Comparison of ENCODE assay signal across 8 cellular contexts in genomic region chr16:71564377-71564967, GRCh38. TPM values are rescaled to one million over a fixed set of nuclear protein-coding genes. Genes with fewer than 3 reads are reported as not detected.
DNase-seq lines count a peak whose midpoint lies in the region; ATAC-seq and TF ChIP-seq lines count a peak whose summit lies in the region.

No MANE protein-coding gene starts in this region.

- intact Hi-C loops in PC-9 (cut with micrococcal nuclease; ENCODE audit: unreplicated experiment), result loop anchor here (2.0 kb wide), 1 partner anchor 46 kb away; no protein-coding TSS in a partner anchor

- DNase-seq in GM12865 (ENCODE audit: low read depth), result peak; percentile 99
- DNase-seq in GM23338 (ENCODE audit: low spot score), result peak; percentile 33
- DNase-seq in PC-9, result no peak
- DNase-seq in epithelial cell of esophagus (ENCODE audit: low read depth), result no peak
- DNase-seq in omental fat pad (ENCODE audit: low spot score), result no peak
- no peak for DNase-seq in central memory CD4-positive, alpha-beta T cell
- DNase-seq in DMS 273 (lab: John Stamatoyannopoulos, UW; ENCODE audit: unreplicated experiment), result no peak
- DNase-seq in DMS114 treated with DMSO at 0.1 percent for 48 hours (lab: John Stamatoyannopoulos, UW; ENCODE audit: unreplicated experiment), result no peak

- peak overlapping the region; percentile 70; the same call in 1 of the 2 replicates for H3K27ac ChIP-seq in GM23338 (ENCODE audit: low read depth)
- peak overlapping the region; percentile 69 for H3K27ac ChIP-seq in PC-9

- H3F3A ChIP-seq in GM23338 (replicated peaks; ENCODE audit: low read depth) (no peaks in the 10 kb centered on the region), PC-9 (ENCODE audit: insufficient read depth, low read depth) (peaks cover 22% of the 10 kb centered on the region)

- H3K4me1 Mint-ChIP-seq in GM23338, result peaks cover 11% of the 10 kb centered on the region

- H3K4me1 ChIP-seq in GM23338 (ENCODE audit: insufficient read depth) (no peaks in the 10 kb centered on the region), PC-9 (replicated peaks; ENCODE audit: insufficient read depth) (peaks cover 17% of the 10 kb centered on the region)

- peak overlapping the region; percentile 79 for H3K4me3 ChIP-seq in GM12865 (ENCODE audit: low read depth, low read length)
- H3K4me3 ChIP-seq in GM23338, result peak overlapping the region; percentile 59
- H3K4me3 ChIP-seq in PC-9, result peak overlapping the region; percentile 73
- peak overlapping the region; percentile 69 for H3K4me3 ChIP-seq in epithelial cell of esophagus (ENCODE audit: low read length)

- H2AFZ ChIP-seq in GM23338 (peak overlapping the region; percentile 84), PC-9 (peak overlapping the region; percentile 96)

- H3K9me2 ChIP-seq in GM23338 (ENCODE audit: insufficient read depth) (peaks cover 6% of the 10 kb centered on the region; the same call in 1 of the 2 replicates), PC-9 (ENCODE audit: insufficient read depth) (no peaks in the 10 kb centered on the region)

- BruUV-seq in PC-9 (replicated peaks; lab: Mats Ljungman, UMichigan), result TSS peak; percentile 90

- TF ChIP-seq CTCF in GM12865 (IDR thresholded peaks at IDR 0.05; ENCODE audit: insufficient read depth, low read depth, low read length, missing control alignments) (no peak), GM23338 (conservative IDR thresholded peaks at IDR 0.05; ENCODE audit: low read depth in 2 of 2) (no peak), PC-9 (conservative IDR thresholded peaks at IDR 0.05) (no peak), epithelial cell of esophagus (IDR thresholded peaks at IDR 0.05; ENCODE audit: insufficient read depth, low read depth, low read length, missing control alignments) (no peak), omental fat pad (IDR thresholded peaks at IDR 0.05) (no peak)

- H3K79me2 ChIP-seq in GM23338 (replicated peaks; ENCODE audit: insufficient read depth), result no peaks in the 10 kb centered on the region
- H3K79me2 ChIP-seq in PC-9 (ENCODE audit: low read depth), result no peaks in the 10 kb centered on the region

- CTCF ChIA-PET in PC-9 (lab: Charles Lee), result interaction anchor here (0.6 to 2.1 kb wide), 5 partner anchors 44 to 520 kb away, joined by 5 to 22 read pairs (median 5); partner anchors contain the start of gene ZNF23

- H3K27me3 ChIP-seq in GM23338 (ENCODE audit: insufficient read depth) (no peaks in the 10 kb centered on the region), PC-9 (ENCODE audit: insufficient read depth, low read depth) (no peaks in the 10 kb centered on the region)

- H3K9me3 ChIP-seq in PC-9 (ENCODE audit: insufficient read depth, low read depth), result peaks cover 10% of the 10 kb centered on the region; the same call in 1 of the 2 replicates

- peaks cover 11% of the 10 kb centered on the region for H3K36me3 Mint-ChIP-seq in GM23338 (ENCODE audit: low read depth)

- H4K20me1 ChIP-seq in GM23338 (replicated peaks; ENCODE audit: insufficient read depth) (no peaks in the 10 kb centered on the region), PC-9 (ENCODE audit: insufficient read depth) (no peaks in the 10 kb centered on the region)

- peak overlapping the region; percentile 79 for H3K4me2 ChIP-seq in GM23338
- peak overlapping the region; percentile 85 for H3K4me2 ChIP-seq in PC-9

- peak overlapping the region; percentile 93 for H3K4me3 Mint-ChIP-seq in GM23338

- H3K36me3 ChIP-seq in GM23338 (ENCODE audit: insufficient read depth) (0 out of 2 replicates have a peak, but pooled peaks cover 6% of the 10 kb centered on the region), PC-9 (ENCODE audit: low read depth) (no peaks in the 10 kb centered on the region)

- POLR2A ChIA-PET in PC-9 (lab: Charles Lee; ENCODE audit: unreplicated experiment), result interaction anchor here (0.6 to 0.7 kb wide), 4 partner anchors 9 to 50 kb away, joined by 3 to 6 read pairs (median 3); no protein-coding TSS in a partner anchor

- peak overlapping the region; percentile 89 for H3K27ac Mint-ChIP-seq in GM23338

- peaks cover 20% of the 10 kb centered on the region for H3K9me3 Mint-ChIP-seq in GM23338

- H3K27me3 Mint-ChIP-seq in GM23338 (ENCODE audit: insufficient read depth, low read depth, poor library complexity), result peaks cover 9% of the 10 kb centered on the region

- peak; percentile 17 for ATAC-seq in GM23338
- peak; percentile 43 for ATAC-seq in omental fat pad (ENCODE audit: low FRiP score)

TF ChIP-seq in GM23338, 12 proteins besides CTCF, POLR2A, EP300 and RAD21:
- TF ChIP-seq ETS1 (IDR thresholded peaks at IDR 0.05) (no peak), POLR2AphosphoS5 (IDR thresholded peaks at IDR 0.05; ENCODE audit: low read depth) (peak; percentile 52; the same call in 1 of the 2 replicates)

RNA-seq across cellular contexts. Expression of gene TAT, which starts 12.4 kb away (rescaled TPM):
- not detected in 2 replicates for total RNA-seq in GM23338 (2014; rRNA removed; shearing (Covaris generic))
- polyA plus RNA-seq in GM23338 (2016; fragmentation: Nextera tagmentation; extraction: Ambion mirVana), result 0.05 and 0.19 TPM in 2 replicates
- total RNA-seq in PC-9 (2021) (0.13 and 0.50 TPM in 2 replicates), omental fat pad (under 1 TPM in 1 of 4 donors, not detected in 3; 0.19 TPM)

RNA-seq across cellular contexts. Expression of gene CHST4, which starts 38.2 kb away (rescaled TPM):
- 16.7 and 17.8 TPM in 2 replicates for total RNA-seq in GM23338 (2014; rRNA removed; shearing (Covaris generic))
- 4.3 and 5.5 TPM in 2 replicates for polyA plus RNA-seq in GM23338 (2016; fragmentation: Nextera tagmentation; extraction: Ambion mirVana)
- 2.4 and 3.1 TPM in 2 replicates for total RNA-seq in PC-9 (2021)
- total RNA-seq in omental fat pad, result 1 to 10 TPM in 1 of 4 donors, under 1 TPM in 2, not detected in 1; 0.72 to 3.0 (median 0.82) TPM

Comparison
In these comparisons a context has a peak if more than half of its experiments do, and no peak if none do; other contexts are left out.
1. DNase-seq: peak in GM12865 (single experiment) and GM23338 (single experiment); none in PC-9 (0 of 2), epithelial cell of esophagus (single experiment), omental fat pad (single experiment), central memory CD4-positive, alpha-beta T cell (single experiment), DMS 273 (single experiment) and DMS114 treated with DMSO at 0.1 percent for 48 hours (single experiment).
2. Peak in every context shown above with its lines, with median percentiles within 50 percentile points of each other: H3K4me3 ChIP-seq.